ENCODE assay signal across 24 cellular contexts in the genomic region with DNA sequence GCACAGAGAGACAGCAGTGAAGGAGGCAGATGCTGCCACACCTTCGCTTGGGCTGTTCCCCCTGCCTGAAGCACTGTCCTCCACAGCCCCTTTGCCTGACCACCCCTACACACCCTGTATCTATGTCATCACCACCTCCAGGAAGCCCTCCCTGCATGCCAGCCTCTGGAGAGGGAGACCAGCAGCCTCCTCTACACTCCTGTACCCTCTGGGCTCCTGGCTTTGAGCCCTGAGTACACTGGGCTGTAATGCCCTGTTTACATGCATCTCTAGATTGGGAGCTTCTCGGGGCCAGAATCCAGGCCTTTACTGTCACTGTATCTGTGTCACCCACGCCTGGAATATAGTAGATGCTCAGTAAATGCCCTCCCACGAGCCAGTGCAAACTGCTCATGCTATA.
"Had no signal": no experiment of that assay in that cellular context is flagged by ENCODE, and none has a peak within 500 bp of the region (broad histone marks: within the 10 kb centered on the region; RNA-seq: fewer than 3 reads in every experiment).

No MANE protein-coding gene starts in this region.

- ATAC-seq: esophagus mucosa, left ventricle myocardium superior, psoas muscle, WTC11 had no signal

- H3K9ac ChIP-seq: neural progenitor cell had no signal

- H3K27me3 ChIP-seq: breast epithelium, neural progenitor cell, ovary, right atrium auricular region, suprapubic skin, uterus had no signal

- DNase-seq: activated CD4-positive, alpha-beta memory T cell treated with anti-CD3 and anti-CD28 coated beads for 36 hours; activated naive CD4-positive, alpha-beta T cell treated with Interleukin-2 at 50 U/mL for 16 hours; activated naive CD8-positive, alpha-beta T cell treated with anti-CD3 and anti-CD28 coated beads, Interleukin-2, amount 10 ng/mL, durations not matched to agents 7 days and 5 days; activated T-cell treated with anti-CD3 and anti-CD28 coated beads, Interleukin-2, amount 50 U/mL, for 48 hours; amniotic stem cell; dermis blood vessel endothelial cell; effector CD8-positive, alpha-beta T cell; foreskin melanocyte; left ventricle myocardium superior; mammary epithelial cell; ovary; psoas muscle; stimulated activated CD4-positive, alpha-beta T cell treated with anti-CD3 and anti-CD28 coated beads, Interleukin-4, amount 100 ng/mL, for 24 hours; stomach; T1000; uterus had no signal

- H3K9me3 Mint-ChIP-seq: activated CD4-positive, alpha-beta memory T cell treated with anti-CD3 and anti-CD28 coated beads for 36 hours; neural progenitor cell; WTC11 had no signal

- H3K27ac Mint-ChIP-seq: activated CD4-positive, alpha-beta memory T cell treated with anti-CD3 and anti-CD28 coated beads for 36 hours; activated naive CD8-positive, alpha-beta T cell treated with anti-CD3 and anti-CD28 coated beads, Interleukin-2, amount 10 ng/mL, durations not matched to agents 7 days and 5 days; neural progenitor cell; T-helper 1 cell treated with Interleukin-12 subunit alpha and Interleukin-12 subunit beta and Interleukin-4 antibody, amounts not matched to agents 30 μg/mL and 1 μg/mL, for 36 hours had no signal

- H3K36me3 ChIP-seq: breast epithelium, neural progenitor cell, ovary, right atrium auricular region, stomach, suprapubic skin, tibial nerve, uterus had no signal

- H3K4me3 Mint-ChIP-seq: activated CD4-positive, alpha-beta memory T cell treated with anti-CD3 and anti-CD28 coated beads for 36 hours; activated naive CD8-positive, alpha-beta T cell treated with anti-CD3 and anti-CD28 coated beads, Interleukin-2, amount 10 ng/mL, durations not matched to agents 7 days and 5 days; neural progenitor cell; T-helper 1 cell treated with Interleukin-12 subunit alpha and Interleukin-12 subunit beta and Interleukin-4 antibody, amounts not matched to agents 30 μg/mL and 1 μg/mL, for 36 hours; WTC11 had no signal

- H3K36me3 Mint-ChIP-seq: activated CD4-positive, alpha-beta memory T cell treated with anti-CD3 and anti-CD28 coated beads for 36 hours; neural progenitor cell; WTC11 had no signal

- H3K4me1 ChIP-seq: breast epithelium, neural progenitor cell, psoas muscle, right atrium auricular region, uterus had no signal

- H3K4me3 ChIP-seq: breast epithelium, neural progenitor cell, ovary, psoas muscle, right atrium auricular region, stomach, suprapubic skin, tibial nerve, uterus had no signal

- H3K9me3 ChIP-seq: breast epithelium, ovary, psoas muscle, right atrium auricular region, stomach, suprapubic skin, tibial nerve, uterus had no signal

- H3K27ac ChIP-seq: breast epithelium, ovary, psoas muscle, right atrium auricular region, stomach, suprapubic skin, tibial nerve, uterus had no signal
